ENCODE assay signal across 8 cellular contexts in the genomic region with DNA sequence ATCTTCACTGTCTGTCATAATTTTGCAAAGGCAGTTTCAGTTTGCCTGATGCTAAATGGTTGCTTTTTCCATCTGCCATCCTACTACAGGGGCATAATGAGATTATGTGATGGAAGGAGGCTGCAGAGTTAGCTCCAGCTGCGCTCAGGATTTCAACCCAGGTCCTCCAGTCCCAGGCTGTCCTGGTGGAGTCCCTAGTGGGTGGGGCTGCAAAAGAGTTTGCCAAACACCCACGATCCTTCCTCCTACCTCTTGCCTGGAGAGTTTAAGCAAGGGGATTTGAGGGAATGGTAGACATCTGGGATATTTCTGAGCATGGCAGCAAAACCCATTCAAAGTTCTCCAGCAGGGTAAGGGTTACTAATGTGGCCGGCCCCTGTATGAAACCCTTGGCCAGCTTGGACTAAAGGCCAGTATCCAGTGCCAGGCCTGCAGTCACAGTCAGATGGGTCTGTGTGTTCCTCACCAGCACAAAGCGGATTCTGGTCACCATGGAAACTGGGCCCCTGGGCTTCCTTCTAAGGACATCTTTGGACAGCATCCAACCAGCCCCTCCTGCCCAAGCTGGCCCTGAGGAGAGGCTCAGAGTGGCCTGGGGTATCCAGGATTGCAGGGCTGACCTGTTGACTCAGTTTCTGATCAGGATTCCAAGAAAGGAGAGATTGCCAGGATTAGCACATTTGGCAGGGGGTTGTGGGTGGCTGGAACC. TPM values are rescaled to one million over a fixed set of nuclear protein-coding genes. Genes with fewer than 3 reads are reported as not detected.
A peak's percentile ranks its signal among the peaks of the same experiment; 100 is the strongest.
DNase-seq lines count a peak whose midpoint lies in the region; ATAC-seq and TF ChIP-seq lines count a peak whose summit lies in the region.

No MANE protein-coding gene starts in this region.

- H3K4me1 ChIP-seq in BE2C (peaks cover 17% of the 10 kb centered on the region), esophagus (ENCODE audit: control insufficient read depth in 2 of 2, insufficient read depth in 2 of 2, low read length in 1 of 2) (peaks cover 5% of the 10 kb centered on the region in 2 donors), mucosa of rectum (ENCODE audit: control insufficient read depth in 2 of 2, insufficient read depth in 2 of 2, low read length in 2 of 2) (peaks cover 12 to 25% of the 10 kb centered on the region in 2 donors)

- H3K4me3 ChIP-seq in BE2C (ENCODE audit: low read depth, low read length) (peak overlapping the region; percentile 16), esophagus (ENCODE audit: low read depth in 1 of 2, low read length in 2 of 2) (no peak overlapping the region), mucosa of rectum (ENCODE audit: low read length in 2 of 2) (peak overlapping the region; percentile 17 to 39)

- H3K9me3 ChIP-seq in BE2C (no peaks in the 10 kb centered on the region), esophagus (ENCODE audit: control insufficient read depth in 2 of 2, insufficient read depth in 1 of 2, low read depth in 1 of 2, low read length in 1 of 2) (no peaks in the 10 kb centered on the region), mucosa of rectum (ENCODE audit: control insufficient read depth in 2 of 2, low read length in 2 of 2) (no peaks in the 10 kb centered on the region)

- H3K27ac ChIP-seq in esophagus (ENCODE audit: low read depth in 2 of 2, low read length in 1 of 2) = peak overlapping the region; percentile 36 to 52
- H3K27ac ChIP-seq in mucosa of rectum (ENCODE audit: low read depth in 2 of 2, low read length in 2 of 2) = peak overlapping the region; percentile 78 to 84

- H3K36me3 ChIP-seq in BE2C (no peaks in the 10 kb centered on the region), esophagus (ENCODE audit: control insufficient read depth in 2 of 2, insufficient read depth in 2 of 2, low read length in 1 of 2) (no peaks in the 10 kb centered on the region), mucosa of rectum (ENCODE audit: control insufficient read depth in 2 of 2, insufficient read depth in 2 of 2, low read length in 2 of 2) (no peaks in the 10 kb centered on the region)

- 31 to 55% methylated on average over 4 of the region's 4 CpGs for WGBS in esophagus, 2 donors

- peak; percentile 89 for DNase-seq in BE2C
- DNase-seq in NCI-H226 = peak; percentile 40
- no peak for DNase-seq in activated T-cell treated with anti-CD3 and anti-CD28 coated beads for 4 hours
- DNase-seq in activated effector memory CD4-positive, alpha-beta T cell treated with anti-CD3 and anti-CD28 coated beads, Interleukin-2, amount 50 U/mL, for 16 hours = no peak

- TF ChIP-seq CTCF in BE2C (IDR thresholded peaks at IDR 0.05; ENCODE audit: low read depth, low read length) = no peak

- ATAC-seq in HG03095 (IDR thresholded peaks at IDR 0.05; ENCODE audit: unreplicated experiment) = no peak
- no peak for ATAC-seq in GM21786 (IDR thresholded peaks at IDR 0.05; ENCODE audit: unreplicated experiment)

- H3K9ac ChIP-seq in mucosa of rectum (ENCODE audit: low read depth in 1 of 2, low read length in 2 of 2) = no peak overlapping the region

- H3K27me3 ChIP-seq in BE2C (no peaks in the 10 kb centered on the region), esophagus (ENCODE audit: control insufficient read depth in 1 of 2, insufficient read depth in 2 of 2, low read length in 2 of 2) (no peaks in the 10 kb centered on the region), mucosa of rectum (ENCODE audit: control insufficient read depth in 2 of 2, insufficient read depth in 2 of 2, low read length in 2 of 2) (no peaks in the 10 kb centered on the region)

RNA-seq across cellular contexts. Expression of a gene that starts 42.7 kb away (rescaled TPM):
- polyA plus RNA-seq in BE2C (2012; ENCODE audit: insufficient read depth, insufficient read length, low read depth) = 21.1 TPM
- polyA plus RNA-seq in esophagus = 1 to 10 TPM; 2.6 to 3.2 TPM

Comparison
In these comparisons a context has a peak if more than half of its experiments do, and no peak if none do; other contexts are left out.
1. DNase-seq: peak in BE2C (single experiment) and NCI-H226 (single experiment); none in activated T-cell treated with anti-CD3 and anti-CD28 coated beads for 4 hours (single experiment) and activated effector memory CD4-positive, alpha-beta T cell treated with anti-CD3 and anti-CD28 coated beads, Interleukin-2, amount 50 U/mL, for 16 hours (single experiment).
2. H3K4me3 ChIP-seq: peak in BE2C (single experiment) and mucosa of rectum (2 of 2); none in esophagus (0 of 2).